ENCODE assay signal across 9 cellular contexts in genomic region chr1:234722267-234722704, GRCh38.
DNase-seq lines count a peak whose midpoint lies in the region; ATAC-seq, FAIRE-seq and TF ChIP-seq lines count a peak whose summit lies in the region.
"Had no signal": no experiment of that assay in that cellular context is flagged by ENCODE, and none has a peak within 500 bp of the region (broad histone marks: within the 10 kb centered on the region; RNA-seq: fewer than 3 reads in every experiment).

No MANE protein-coding gene starts in this region.

- WGBS in suprapubic skin = 24% methylated on average over 8 of the region's 9 CpGs

- no peak overlapping the region for H3K4me3 Mint-ChIP-seq in T-helper 1 cell treated with Interleukin-12 subunit alpha and Interleukin-12 subunit beta and Interleukin-4 antibody, amounts not matched to agents 30 μg/mL and 1 μg/mL, for 36 hours

- TF ChIP-seq EP300 in suprapubic skin (IDR thresholded peaks at IDR 0.05) = no peak

- no peak for TF ChIP-seq POLR2A in suprapubic skin (IDR thresholded peaks at IDR 0.05)

- no peaks in the 10 kb centered on the region for H3K27me3 Mint-ChIP-seq in T-helper 1 cell treated with Interleukin-12 subunit alpha and Interleukin-12 subunit beta and Interleukin-4 antibody, amounts not matched to agents 30 μg/mL and 1 μg/mL, for 36 hours (ENCODE audit: low read depth)

- H3K27me3 ChIP-seq in left lung = no peaks in the 10 kb centered on the region
- H3K27me3 ChIP-seq in suprapubic skin = no peaks in the 10 kb centered on the region

- no peaks in the 10 kb centered on the region for H3K36me3 ChIP-seq in left lung
- H3K36me3 ChIP-seq in suprapubic skin = no peaks in the 10 kb centered on the region

- H3K9me3 ChIP-seq in left lung (no peaks in the 10 kb centered on the region), suprapubic skin (no peaks in the 10 kb centered on the region)

- intact Hi-C loops in left lung (cut with DNase I) = loop anchor here in 1 of 2 donors (5.0 to 10.0 kb wide), 5 partner anchors 110 to 355 kb away; partner anchors contain the start of gene IRF2BP2

- H3K27ac Mint-ChIP-seq in T-helper 1 cell treated with Interleukin-12 subunit alpha and Interleukin-12 subunit beta and Interleukin-4 antibody, amounts not matched to agents 30 μg/mL and 1 μg/mL, for 36 hours = peak overlapping the region; percentile 79
- H3K27ac Mint-ChIP-seq in activated naive CD4-positive, alpha-beta T cell treated with anti-CD3 and anti-CD28 coated beads, Interleukin-2, amount 50 U/mL, for 72 hours = peak overlapping the region; percentile 81 to 99

- no peak for FAIRE-seq in GM19239 (lab: Jason Lieb, UNC)

- no peaks in the 10 kb centered on the region for H3K9me3 Mint-ChIP-seq in T-helper 1 cell treated with Interleukin-12 subunit alpha and Interleukin-12 subunit beta and Interleukin-4 antibody, amounts not matched to agents 30 μg/mL and 1 μg/mL, for 36 hours
- H3K9me3 Mint-ChIP-seq in activated naive CD4-positive, alpha-beta T cell treated with anti-CD3 and anti-CD28 coated beads, Interleukin-2, amount 50 U/mL, for 72 hours = peaks cover 0 to 4% of the 10 kb centered on the region in 2 donors

- no peak overlapping the region for H3K4me3 ChIP-seq in left lung
- H3K4me3 ChIP-seq in suprapubic skin = peak overlapping the region; percentile 17

- TF ChIP-seq CTCF in left lung (IDR thresholded peaks at IDR 0.05) = no peak
- no peak for TF ChIP-seq CTCF in suprapubic skin (IDR thresholded peaks at IDR 0.05)

- peak overlapping the region; percentile 97 to 99 for H3K27ac ChIP-seq in left lung
- H3K27ac ChIP-seq in suprapubic skin = peak overlapping the region; percentile 98

- peaks cover 55% of the 10 kb centered on the region for H3K4me1 Mint-ChIP-seq in T-helper 1 cell treated with Interleukin-12 subunit alpha and Interleukin-12 subunit beta and Interleukin-4 antibody, amounts not matched to agents 30 μg/mL and 1 μg/mL, for 36 hours (ENCODE audit: low read depth)

- ATAC-seq in activated naive CD4-positive, alpha-beta T cell treated with anti-CD3 and anti-CD28 coated beads, Interleukin-2, amount 50 U/mL, for 72 hours = no peak
- ATAC-seq in left lung = no peak

- DNase-seq in T-helper 1 cell = no peak
- DNase-seq in activated naive CD4-positive, alpha-beta T cell treated with anti-CD3 and anti-CD28 coated beads, Interleukin-2, amount 50 U/mL, for 72 hours (ENCODE audit: low spot score in 2 of 2) = no peak
- DNase-seq in left lung = no peak
- DNase-seq in suprapubic skin (ENCODE audit: low spot score in 2 of 2) = peak in 1 of 2 donors; percentile 63
- no peak for DNase-seq in NCI-H1930 (lab: John Stamatoyannopoulos, UW)
- no peak for DNase-seq in GM19239 (ENCODE audit: insufficient read length, low spot score)
- DNase-seq in GM19240 (ENCODE audit: insufficient read length, low spot score) = no peak
- DNase-seq: NCI-H1694 treated with DMSO at 0.1 percent for 48 hours had no signal

- peaks cover 7% of the 10 kb centered on the region for H3K36me3 Mint-ChIP-seq in T-helper 1 cell treated with Interleukin-12 subunit alpha and Interleukin-12 subunit beta and Interleukin-4 antibody, amounts not matched to agents 30 μg/mL and 1 μg/mL, for 36 hours (ENCODE audit: low read depth)
- H3K36me3 Mint-ChIP-seq in activated naive CD4-positive, alpha-beta T cell treated with anti-CD3 and anti-CD28 coated beads, Interleukin-2, amount 50 U/mL, for 72 hours = peaks cover 0 to 24% of the 10 kb centered on the region in 2 donors

- H3K4me1 ChIP-seq in left lung = peaks cover 70 to 89% of the 10 kb centered on the region in 2 donors
- peaks cover 96% of the 10 kb centered on the region for H3K4me1 ChIP-seq in suprapubic skin
